In genomic region chr3:56683122-56683817, GRCh38 we compare ENCODE assay signal across 1 cellular context.
TF ChIP-seq lines count a peak whose summit lies in the region.

TASOR (minus strand) TSS chr3:56683265; CDS start chr3:56683006, 259 bp downstream.

TF ChIP-seq in WTC11, 78 proteins besides CTCF, POLR2A, EP300 and RAD21 (continued from another document and continues in another):
- peak; percentile 70; the same call in 1 of the 2 replicates for TF ChIP-seq KAT7 (CRISPR knock-in tag; IDR thresholded peaks at IDR 0.05; ENCODE audit: borderline replicate concordance)
- peak; percentile 90; the same call in 1 of the 2 replicates for TF ChIP-seq PREB (CRISPR knock-in tag; IDR thresholded peaks at IDR 0.05; ENCODE audit: borderline replicate concordance)
- TF ChIP-seq E2F5 (CRISPR knock-in tag; IDR thresholded peaks at IDR 0.05) = peak; percentile 99
- TF ChIP-seq ZNF138 (CRISPR knock-in tag; conservative IDR thresholded peaks at IDR 0.05) = peak; percentile 92
- TF ChIP-seq E2F1 (CRISPR knock-in tag; IDR thresholded peaks at IDR 0.05) = peak; percentile 98
- TF ChIP-seq ZNF281 (CRISPR knock-in tag; IDR thresholded peaks at IDR 0.05) = peak; percentile 91
- TF ChIP-seq SP1 (CRISPR knock-in tag; conservative IDR thresholded peaks at IDR 0.05) = peak; percentile 98
- TF ChIP-seq ZNF425 (CRISPR knock-in tag; conservative IDR thresholded peaks at IDR 0.05) = no peak
- no peak for TF ChIP-seq NFATC4 (CRISPR knock-in tag; IDR thresholded peaks at IDR 0.05)
- TF ChIP-seq AR (CRISPR knock-in tag; IDR thresholded peaks at IDR 0.05) = no peak
- peak; percentile 73; the same call in 1 of the 2 replicates for TF ChIP-seq ZNF512 (CRISPR knock-in tag; IDR thresholded peaks at IDR 0.05; ENCODE audit: borderline replicate concordance)
- TF ChIP-seq ZNF416 (CRISPR knock-in tag; IDR thresholded peaks at IDR 0.05) = 0 out of 2 replicates have a peak, but pooled peaks have one; percentile 73
- TF ChIP-seq NFYB (CRISPR knock-in tag; conservative IDR thresholded peaks at IDR 0.05; ENCODE audit: low read depth) = peak; percentile 71; the same call in 1 of the 2 replicates
- no peak for TF ChIP-seq GRHL2 (CRISPR knock-in tag; IDR thresholded peaks at IDR 0.05; ENCODE audit: insufficient replicate concordance, severe bottlenecking)
- no peak for TF ChIP-seq ZSCAN18 (CRISPR knock-in tag; IDR thresholded peaks at IDR 0.05)
- TF ChIP-seq STAT6 (CRISPR knock-in tag; conservative IDR thresholded peaks at IDR 0.05; ENCODE audit: low read depth) = no peak
- TF ChIP-seq E2F4 (CRISPR knock-in tag; IDR thresholded peaks at IDR 0.05; ENCODE audit: borderline replicate concordance, low read depth) = peak; percentile 89
- TF ChIP-seq TEAD4 (CRISPR knock-in tag; IDR thresholded peaks at IDR 0.05) = peak; percentile 93
- 0 out of 2 replicates have a peak, but pooled peaks have one; percentile 33 for TF ChIP-seq EMX1 (CRISPR knock-in tag; IDR thresholded peaks at IDR 0.05)
- TF ChIP-seq HMGXB4 (CRISPR knock-in tag; IDR thresholded peaks at IDR 0.05) = peak; percentile 94
- TF ChIP-seq ELF4 (CRISPR knock-in tag; IDR thresholded peaks at IDR 0.05; ENCODE audit: low read depth) = peak; percentile 98
- TF ChIP-seq ZNF219 (CRISPR knock-in tag; IDR thresholded peaks at IDR 0.05; ENCODE audit: borderline replicate concordance) = peak; percentile 90; the same call in 1 of the 2 replicates
- peak; percentile 82; the same call in 1 of the 2 replicates for TF ChIP-seq ATF2 (CRISPR knock-in tag; IDR thresholded peaks at IDR 0.05; ENCODE audit: borderline replicate concordance, low read depth)
- no peak for TF ChIP-seq JAZF1 (CRISPR knock-in tag; IDR thresholded peaks at IDR 0.05)
- TF ChIP-seq ZNF232 (CRISPR knock-in tag; IDR thresholded peaks at IDR 0.05) = peak; percentile 98
- TF ChIP-seq PRRX2 (CRISPR knock-in tag; IDR thresholded peaks at IDR 0.05) = no peak
- no peak for TF ChIP-seq OVOL2 (CRISPR knock-in tag; IDR thresholded peaks at IDR 0.05; ENCODE audit: borderline replicate concordance)
- no peak for TF ChIP-seq MXD4 (CRISPR knock-in tag; IDR thresholded peaks at IDR 0.05; ENCODE audit: borderline replicate concordance)
